ENCODE assay signal across 9 cellular contexts in genomic region chr10:31134303-31134928, GRCh38.
DNase-seq lines count a peak whose midpoint lies in the region; ATAC-seq and TF ChIP-seq lines count a peak whose summit lies in the region.
"Had no signal": no experiment of that assay in that cellular context is flagged by ENCODE, and none has a peak within 500 bp of the region (broad histone marks: within the 10 kb centered on the region; RNA-seq: fewer than 3 reads in every experiment).

No MANE protein-coding gene starts in this region.

- H3K36me3 ChIP-seq in H7 (replicated peaks; ENCODE audit: control insufficient read depth, insufficient read depth, low read length) (no peaks in the 10 kb centered on the region), parathyroid adenoma (ENCODE audit: control insufficient read depth, insufficient read depth, low read length) (no peaks in the 10 kb centered on the region)

- H3K4me3 Mint-ChIP-seq in activated naive CD8-positive, alpha-beta T cell treated with anti-CD3 and anti-CD28 coated beads, Interleukin-2, amount 10 ng/mL, durations not matched to agents 7 days and 5 days: peak overlapping the region; percentile 76

- DNase-seq in NCI-H1436 (lab: John Stamatoyannopoulos, UW) (peak; percentile 68), NCI-H1436 treated with DMSO at 0.1 percent for 48 hours (lab: John Stamatoyannopoulos, UW) (no peak), H7 (no peak), NCI-H345 treated with DMSO at 0.1 percent for 48 hours (lab: John Stamatoyannopoulos, UW; ENCODE audit: unreplicated experiment) (peak; percentile 21), left ventricle myocardium superior (no peak)
- DNase-seq in activated naive CD8-positive, alpha-beta T cell treated with anti-CD3 and anti-CD28 coated beads, Interleukin-2, amount 10 ng/mL, durations not matched to agents 7 days and 5 days: peak; percentile 47

- H2AFZ ChIP-seq in parathyroid adenoma: peak overlapping the region; percentile 54

- POLR2A ChIA-PET in activated naive CD8-positive, alpha-beta T cell treated with anti-CD3 and anti-CD28 coated beads, Interleukin-2, amount 10 ng/mL, durations not matched to agents 7 days and 5 days (lab: Charles Lee): interaction anchor here (0.6 to 1.6 kb wide), 6 partner anchors 12 to 1775 kb away, joined by 4 to 7 read pairs (median 6); partner anchors contain the start of genes ZEB1 and ZNF438

- peaks cover 2% of the 10 kb centered on the region; the same call in 1 of the 2 replicates for H3K27me3 ChIP-seq in H7 (ENCODE audit: control insufficient read depth, insufficient read depth, low read length)
- no peaks in the 10 kb centered on the region for H3K27me3 ChIP-seq in parathyroid adenoma (ENCODE audit: control insufficient read depth, insufficient read depth, low read length)

- H3K9me3 ChIP-seq in parathyroid adenoma (ENCODE audit: control insufficient read depth, low read length): no peaks in the 10 kb centered on the region
- H3K9me3 ChIP-seq: A549 had no signal

- no peak overlapping the region for H3K9ac ChIP-seq in parathyroid adenoma

- no peak for TF ChIP-seq CTCF in parathyroid adenoma (IDR thresholded peaks at IDR 0.05)

- peaks cover 1% of the 10 kb centered on the region for H3K36me3 Mint-ChIP-seq in activated naive CD8-positive, alpha-beta T cell treated with anti-CD3 and anti-CD28 coated beads, Interleukin-2, amount 10 ng/mL, durations not matched to agents 7 days and 5 days

- peak; percentile 12 for ATAC-seq in activated naive CD8-positive, alpha-beta T cell treated with anti-CD3 and anti-CD28 coated beads, Interleukin-2, amount 10 ng/mL, durations not matched to agents 7 days and 5 days (ENCODE audit: low read depth)
- peak; percentile 68 for ATAC-seq in left ventricle myocardium superior
- no peak for ATAC-seq in GM18858 (IDR thresholded peaks at IDR 0.05; ENCODE audit: unreplicated experiment)
- ATAC-seq: A549 had no signal

- no peaks in the 10 kb centered on the region for H3K27me3 Mint-ChIP-seq in activated naive CD8-positive, alpha-beta T cell treated with anti-CD3 and anti-CD28 coated beads, Interleukin-2, amount 10 ng/mL, durations not matched to agents 7 days and 5 days

- H3K79me2 ChIP-seq in parathyroid adenoma: no peaks in the 10 kb centered on the region

- H3K27ac Mint-ChIP-seq in activated naive CD8-positive, alpha-beta T cell treated with anti-CD3 and anti-CD28 coated beads, Interleukin-2, amount 10 ng/mL, durations not matched to agents 7 days and 5 days: peak overlapping the region; percentile 76

- H3K4me1 ChIP-seq in parathyroid adenoma: no peaks in the 10 kb centered on the region

- intact Hi-C loops in left ventricle myocardium superior (cut with micrococcal nuclease): no loop called here

- no peak overlapping the region for H3K4me2 ChIP-seq in parathyroid adenoma (ENCODE audit: low read length)
- H3K4me2 ChIP-seq: A549 had no signal

- no peaks in the 10 kb centered on the region for H3K9me3 Mint-ChIP-seq in activated naive CD8-positive, alpha-beta T cell treated with anti-CD3 and anti-CD28 coated beads, Interleukin-2, amount 10 ng/mL, durations not matched to agents 7 days and 5 days

- no peak overlapping the region for H3K27ac ChIP-seq in parathyroid adenoma

- peaks cover 31% of the 10 kb centered on the region for H3K4me1 Mint-ChIP-seq in activated naive CD8-positive, alpha-beta T cell treated with anti-CD3 and anti-CD28 coated beads, Interleukin-2, amount 10 ng/mL, durations not matched to agents 7 days and 5 days

- H3K4me3 ChIP-seq in H7 (ENCODE audit: insufficient read depth, low read depth, low read length): peak overlapping the region; percentile 44
- H3K4me3 ChIP-seq in parathyroid adenoma (ENCODE audit: low read depth, low read length): no peak overlapping the region
- H3K4me3 ChIP-seq: A549 had no signal

Comparison
In these comparisons a context has a peak if more than half of its experiments do, and no peak if none do; other contexts are left out.
1. DNase-seq: peak in NCI-H1436 (single experiment), NCI-H345 treated with DMSO at 0.1 percent for 48 hours (single experiment) and activated naive CD8-positive, alpha-beta T cell treated with anti-CD3 and anti-CD28 coated beads, Interleukin-2, amount 10 ng/mL, durations not matched to agents 7 days and 5 days (single experiment); none in NCI-H1436 treated with DMSO at 0.1 percent for 48 hours (single experiment), H7 (single experiment) and left ventricle myocardium superior (single experiment).